1 cellular context compared by ENCODE assay signal in genomic region chr21:35226960-35227741, GRCh38.
TF ChIP-seq lines count a peak whose summit lies in the region.

No MANE protein-coding gene starts in this region.

TF ChIP-seq in HepG2, 621 proteins besides CTCF, POLR2A, EP300 and RAD21 (continued from another document):
- TF ChIP-seq SRF (IDR thresholded peaks at IDR 0.05; ENCODE audit: low read depth, low read length) (no peak), ETS1 (CRISPR knock-in tag; IDR thresholded peaks at IDR 0.05) (no peak), HINFP (CRISPR knock-in tag; IDR thresholded peaks at IDR 0.05; ENCODE audit: low read depth) (no peak), NFKBIZ (CRISPR knock-in tag; IDR thresholded peaks at IDR 0.05) (no peak), HOMEZ (CRISPR knock-in tag; IDR thresholded peaks at IDR 0.05; ENCODE audit: low read depth) (no peak), ZNF773 (CRISPR knock-in tag; IDR thresholded peaks at IDR 0.05; ENCODE audit: borderline replicate concordance) (no peak), ZSCAN21 (CRISPR knock-in tag; IDR thresholded peaks at IDR 0.05; ENCODE audit: borderline replicate concordance) (no peak), CENPBD1 (CRISPR knock-in tag; IDR thresholded peaks at IDR 0.05; ENCODE audit: borderline replicate concordance, low read depth) (no peak), ZNF672 (CRISPR knock-in tag; IDR thresholded peaks at IDR 0.05) (no peak), ZBTB44 (CRISPR knock-in tag; IDR thresholded peaks at IDR 0.05) (no peak), ZNF589 (CRISPR knock-in tag; conservative IDR thresholded peaks at IDR 0.05) (no peak), RFXAP (CRISPR knock-in tag; IDR thresholded peaks at IDR 0.05; ENCODE audit: borderline replicate concordance) (no peak), MTA3 (CRISPR knock-in tag; IDR thresholded peaks at IDR 0.05) (no peak)
